Comparison of ENCODE assay signal across 15 cellular contexts in the genomic region with DNA sequence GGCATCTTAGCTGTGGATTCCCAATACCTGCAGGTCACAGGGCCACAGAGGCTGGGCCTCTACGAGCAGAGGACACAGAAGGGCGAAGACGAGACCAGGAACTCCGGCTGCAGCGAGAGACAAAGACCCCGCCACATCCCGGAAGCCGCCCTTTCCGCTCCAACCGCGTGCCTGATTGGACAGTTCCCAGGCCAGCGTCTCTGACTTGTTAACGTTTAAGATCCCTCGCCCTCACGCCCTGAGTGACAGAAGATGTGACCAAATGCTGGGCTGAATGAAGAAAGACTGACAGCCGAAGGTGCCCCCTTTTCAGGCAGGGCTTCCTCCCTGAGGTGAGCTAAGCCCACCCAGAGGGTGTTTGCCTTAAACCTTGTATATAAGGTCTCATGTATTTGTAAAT. TPM values are rescaled to one million over a fixed set of nuclear protein-coding genes. Genes with fewer than 3 reads are reported as not detected.
DNase-seq lines count a peak whose midpoint lies in the region; ATAC-seq and TF ChIP-seq lines count a peak whose summit lies in the region.
"Had no signal": no experiment of that assay in that cellular context is flagged by ENCODE, and none has a peak within 500 bp of the region (broad histone marks: within the 10 kb centered on the region; RNA-seq: fewer than 3 reads in every experiment).

Gene ZNF98 (minus strand): TSS at position 127 of the 400 bp plus-strand sequence. CDS start 122 bp downstream, at position 5.

- H3K27me3 ChIP-seq in esophagus (ENCODE audit: control insufficient read depth in 1 of 2, insufficient read depth in 2 of 2, low read length in 2 of 2) (no peaks in the 10 kb centered on the region), tibial artery (peaks cover 0 to 3% of the 10 kb centered on the region in 2 donors)
- H3K27me3 ChIP-seq: ovary had no signal

- peak; percentile 1 to 8 for DNase-seq in SHP77 (lab: John Stamatoyannopoulos, UW)
- DNase-seq in SHP77 treated with DMSO at 0.1 percent for 48 hours (lab: John Stamatoyannopoulos, UW) = no peak
- peak; percentile 7 for DNase-seq in middle frontal gyrus (ENCODE audit: extremely low spot score, low spot score)
- DNase-seq in tibial artery = peak in 1 of 2 donors; percentile 31
- DNase-seq in effector CD8-positive, alpha-beta T cell (lab: John Stamatoyannopoulos, UW) = no peak
- DNase-seq: activated T-cell treated with anti-CD3 and anti-CD28 coated beads, Interleukin-2, amount 50 U/mL, for 72 hours; DMS79; Kasumi-1; ovary had no signal

- H3K27ac ChIP-seq in esophagus (ENCODE audit: low read depth in 2 of 2, low read length in 1 of 2) = no peak within 1 kb of the TSS
- no peak within 1 kb of the TSS for H3K27ac ChIP-seq in tibial artery
- H3K27ac ChIP-seq: ovary had no signal

- H3K9me3 ChIP-seq in esophagus (ENCODE audit: control insufficient read depth in 2 of 2, insufficient read depth in 1 of 2, low read depth in 1 of 2, low read length in 1 of 2) = peaks cover 10 to 17% of the 10 kb centered on the region in 2 donors
- H3K9me3 ChIP-seq in tibial artery = peaks cover 0 to 18% (median 4%) of the 10 kb centered on the region in 3 donors

- no peaks in the 10 kb centered on the region for H3K36me3 ChIP-seq in esophagus (ENCODE audit: control insufficient read depth in 2 of 2, insufficient read depth in 2 of 2, low read length in 1 of 2)
- no peaks in the 10 kb centered on the region for H3K36me3 ChIP-seq in tibial artery
- H3K36me3 ChIP-seq: ovary had no signal

- ATAC-seq in HG02938 (IDR thresholded peaks at IDR 0.05; ENCODE audit: unreplicated experiment) (no peak), GM18867 (IDR thresholded peaks at IDR 0.05; ENCODE audit: unreplicated experiment) (no peak)
- ATAC-seq: activated T-cell treated with anti-CD3 and anti-CD28 coated beads, Interleukin-2, amount 50 U/mL, for 72 hours; esophagus mucosa; WTC11 had no signal

- WGBS in esophagus, 2 donors = 12 to 16% methylated on average over 16 of the region's 16 CpGs

- intact Hi-C loops in tibial artery (cut with DNase I; ENCODE audit: low total_unique reads) = no loop called here

- peak within 1 kb of the TSS; percentile 33 to 34 for H3K4me3 ChIP-seq in esophagus (ENCODE audit: low read depth in 1 of 2, low read length in 2 of 2)
- peak within 1 kb of the TSS; percentile 21 to 22 for H3K4me3 ChIP-seq in tibial artery
- H3K4me3 ChIP-seq: ovary had no signal

- no peak for TF ChIP-seq CTCF in tibial artery (IDR thresholded peaks at IDR 0.05)

- no peaks in the 10 kb centered on the region for H3K4me1 ChIP-seq in esophagus (ENCODE audit: control insufficient read depth in 2 of 2, insufficient read depth in 2 of 2, low read length in 1 of 2)
- H3K4me1 ChIP-seq in tibial artery = no peaks in the 10 kb centered on the region

RNA-seq across cellular contexts. Expression of gene ZNF98, which starts in this region (rescaled TPM):
- under 1 TPM in 1 of 2 donors, not detected in 1; 0.08 TPM for polyA plus RNA-seq in esophagus
- polyA plus RNA-seq: keratinocyte had no signal

Comparison
In these comparisons a context has a peak if more than half of its experiments do, and no peak if none do; other contexts are left out.
1. DNase-seq: peak in SHP77 (2 of 2) and middle frontal gyrus (single experiment); none in SHP77 treated with DMSO at 0.1 percent for 48 hours (single experiment) and effector CD8-positive, alpha-beta T cell (single experiment).